In the genomic region with DNA sequence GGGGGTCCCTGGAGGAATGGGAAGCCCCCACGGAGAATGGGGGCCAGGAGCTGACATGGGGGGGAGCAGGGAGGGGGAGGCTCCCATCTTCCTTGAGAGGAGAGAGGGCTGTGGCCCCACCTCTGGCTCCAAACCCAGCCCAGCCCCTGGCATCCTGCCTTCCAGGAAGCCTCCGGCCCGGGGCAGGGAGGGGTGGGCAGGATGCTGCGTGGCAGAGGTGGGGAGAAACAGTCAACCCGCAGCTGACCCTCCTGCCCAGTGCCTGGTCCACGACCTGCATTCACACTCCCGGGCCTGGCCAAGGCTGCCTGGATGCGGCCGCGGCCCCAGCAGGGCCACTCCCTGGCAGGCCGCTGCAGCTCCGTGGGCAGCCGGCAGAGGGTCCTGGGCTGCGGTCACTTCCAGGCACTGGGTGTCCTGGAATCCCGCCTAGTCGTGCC, we compare ENCODE assay signal across 17 cellular contexts. TPM values are rescaled to one million over a fixed set of nuclear protein-coding genes. Genes with fewer than 3 reads are reported as not detected.
A peak's percentile ranks its signal among the peaks of the same experiment; 100 is the strongest.
DNase-seq lines count a peak whose midpoint lies in the region; ATAC-seq, FAIRE-seq and TF ChIP-seq lines count a peak whose summit lies in the region.
"Had no signal": no experiment of that assay in that cellular context is flagged by ENCODE, and none has a peak within 500 bp of the region (broad histone marks: within the 10 kb centered on the region; RNA-seq: fewer than 3 reads in every experiment).

No MANE protein-coding gene starts in this region.

- no peaks in the 10 kb centered on the region for H3K27me3 ChIP-seq in SK-N-SH (ENCODE audit: insufficient read depth)
- peaks cover 1 to 4% of the 10 kb centered on the region in 2 experiments for H3K27me3 ChIP-seq in endothelial cell of umbilical vein (ENCODE audit: control insufficient read depth in 2 of 2, insufficient read depth in 2 of 2, low read length in 2 of 2)
- peaks cover 48% of the 10 kb centered on the region for H3K27me3 ChIP-seq in mucosa of stomach (ENCODE audit: control insufficient read depth, insufficient read depth, low read length)
- H3K27me3 ChIP-seq in tibial nerve = peaks cover 0 to 69% of the 10 kb centered on the region in 2 donors
- no peaks in the 10 kb centered on the region for H3K27me3 ChIP-seq in SJCRH30

- intact Hi-C loops in endothelial cell of umbilical vein (cut with micrococcal nuclease) = loop anchor here (1.0 kb wide), 1 partner anchor 200 kb away; a partner anchor contains a TSS

- no peak for TF ChIP-seq CTCF in SK-N-SH (IDR thresholded peaks at IDR 0.05)
- peak; percentile 55 to 83 for TF ChIP-seq CTCF in endothelial cell of umbilical vein (IDR thresholded peaks at IDR 0.05; ENCODE audit: extremely low read depth in 1 of 2, insufficient read depth in 1 of 2, low read depth in 1 of 2, low read length in 2 of 2)
- TF ChIP-seq CTCF in tibial nerve (IDR thresholded peaks at IDR 0.05) = peak in 1 of 5 experiments; percentile 10

- TF ChIP-seq EP300 in SK-N-SH (IDR thresholded peaks at IDR 0.05; ENCODE audit: borderline replicate concordance in 1 of 2, low read depth in 1 of 2, low read length in 1 of 2) = no peak
- TF ChIP-seq EP300 in tibial nerve (IDR thresholded peaks at IDR 0.05) = peak in 1 of 2 donors; percentile 15

- CTCF ChIA-PET in SK-N-SH (lab: Yijun Ruan, JAX) (no interaction called here), endothelial cell of umbilical vein (lab: Charles Lee) (interaction anchor here (1.2 to 1.3 kb wide), 2 partner anchors 42 to 200 kb away, joined by 3 to 5 read pairs; a partner anchor contains a TSS)

- no peak for TF ChIP-seq RAD21 in SK-N-SH (IDR thresholded peaks at IDR 0.05; ENCODE audit: low read length)

- no peaks in the 10 kb centered on the region for H3K9me2 ChIP-seq in SK-N-SH

- peaks cover 5% of the 10 kb centered on the region for H3F3A ChIP-seq in SK-N-SH (replicated peaks; ENCODE audit: insufficient read depth)

- BruUV-seq in endothelial cell of umbilical vein (replicated peaks; lab: Mats Ljungman, UMichigan) = no TSS peak

- peaks cover 0 to 55% of the 10 kb centered on the region in 2 experiments; a peak in 1 of 4 replicates for H3K4me1 ChIP-seq in SK-N-SH (ENCODE audit: control insufficient read depth in 1 of 2, insufficient read depth in 2 of 2, low read depth in 1 of 2, low read length in 1 of 2)
- H3K4me1 ChIP-seq in endothelial cell of umbilical vein (ENCODE audit: control insufficient read depth, extremely low read depth, insufficient read depth, low read length) = peaks cover 9% of the 10 kb centered on the region
- peaks cover 39% of the 10 kb centered on the region for H3K4me1 ChIP-seq in mucosa of stomach (ENCODE audit: control insufficient read depth, insufficient read depth, low read length)
- H3K4me1 ChIP-seq in tibial nerve = peaks cover 0 to 44% (median 27%) of the 10 kb centered on the region in 4 donors
- peaks cover 5% of the 10 kb centered on the region for H3K4me1 ChIP-seq in SJCRH30

- no peak overlapping the region for H3K4me3 ChIP-seq in SK-N-SH (ENCODE audit: low read depth in 2 of 2, low read length in 1 of 2)
- H3K4me3 ChIP-seq in endothelial cell of umbilical vein (replicated peaks in 1 of 3; ENCODE audit: insufficient read depth in 1 of 3, low read depth in 1 of 3, low read length in 3 of 3) = no peak overlapping the region
- no peak overlapping the region for H3K4me3 ChIP-seq in mucosa of stomach (ENCODE audit: low read length)
- H3K4me3 ChIP-seq in tibial nerve = peak overlapping the region in 3 of 4 donors; percentile 19 to 54 (median 28)
- H3K4me3 ChIP-seq in SJCRH30 = no peak overlapping the region

- no peaks in the 10 kb centered on the region for H3K9me3 ChIP-seq in SK-N-SH
- no peaks in the 10 kb centered on the region for H3K9me3 ChIP-seq in endothelial cell of umbilical vein (replicated peaks; ENCODE audit: control insufficient read depth, insufficient read depth, low read length)
- H3K9me3 ChIP-seq in mucosa of stomach (ENCODE audit: control insufficient read depth, low read length) = no peaks in the 10 kb centered on the region
- no peaks in the 10 kb centered on the region for H3K9me3 ChIP-seq in tibial nerve
- H3K9me3 ChIP-seq in SJCRH30 (replicated peaks) = no peaks in the 10 kb centered on the region

- POLR2A ChIA-PET in SK-N-SH (lab: Yijun Ruan, JAX) = no interaction called here
- POLR2A ChIA-PET in endothelial cell of umbilical vein (lab: Charles Lee) = interaction anchor here (0.6 to 1.2 kb wide), 2 partner anchors 13 to 614 kb away, joined by 3 to 4 read pairs; no protein-coding TSS in a partner anchor

- no peak overlapping the region for H2AFZ ChIP-seq in SK-N-SH (ENCODE audit: low read depth)
- H2AFZ ChIP-seq in endothelial cell of umbilical vein (ENCODE audit: low read depth, low read length) = peak overlapping the region; percentile 69

- no peak overlapping the region for H3K4me2 ChIP-seq in SK-N-SH
- no peak overlapping the region for H3K4me2 ChIP-seq in endothelial cell of umbilical vein (ENCODE audit: insufficient read depth, low read length)

- H3K9ac ChIP-seq in SK-N-SH = no peak overlapping the region
- H3K9ac ChIP-seq in endothelial cell of umbilical vein (replicated peaks; ENCODE audit: extremely low read depth, insufficient read depth, low read length) = no peak overlapping the region
- peak overlapping the region; percentile 9 for H3K9ac ChIP-seq in mucosa of stomach (ENCODE audit: low read length)

- no peaks in the 10 kb centered on the region for H3K79me2 ChIP-seq in SK-N-SH (ENCODE audit: insufficient read depth)
- H3K79me2 ChIP-seq in endothelial cell of umbilical vein (ENCODE audit: control insufficient read depth, insufficient read depth, low read length) = no peaks in the 10 kb centered on the region

- no peaks in the 10 kb centered on the region for H3K36me3 ChIP-seq in SK-N-SH (replicated peaks in 1 of 2; ENCODE audit: control insufficient read depth in 1 of 2, insufficient read depth in 2 of 2, low read length in 1 of 2)
- no peaks in the 10 kb centered on the region for H3K36me3 ChIP-seq in endothelial cell of umbilical vein (ENCODE audit: control insufficient read depth in 2 of 2, extremely low read depth in 1 of 2, insufficient read depth in 2 of 2, low read length in 2 of 2)
- no peaks in the 10 kb centered on the region for H3K36me3 ChIP-seq in mucosa of stomach (ENCODE audit: control insufficient read depth, insufficient read depth, low read length)
- no peaks in the 10 kb centered on the region for H3K36me3 ChIP-seq in tibial nerve
- no peaks in the 10 kb centered on the region for H3K36me3 ChIP-seq in SJCRH30

- H4K20me1 ChIP-seq in SK-N-SH (ENCODE audit: insufficient read depth) (no peaks in the 10 kb centered on the region), endothelial cell of umbilical vein (replicated peaks; ENCODE audit: control insufficient read depth, extremely low read depth, insufficient read depth, low read length) (no peaks in the 10 kb centered on the region)

- peak; percentile 48 for FAIRE-seq in endothelial cell of umbilical vein (lab: Jason Lieb, UNC)
- FAIRE-seq: GM12892, keratinocyte had no signal

- 60% methylated on average over 6 of the region's 16 CpGs for WGBS in SK-N-SH (ENCODE audit: low lambda C conversion rate)
- WGBS in tibial nerve, 2 donors = 5 to 35% methylated on average over 9 to 16 of the region's 16 CpGs

- TF ChIP-seq POLR2A in endothelial cell of umbilical vein (IDR thresholded peaks at IDR 0.05; ENCODE audit: low read depth, low read length) (no peak), tibial nerve (IDR thresholded peaks at IDR 0.05) (no peak)

- dilution Hi-C loops in endothelial cell of umbilical vein (cut with MboI; ENCODE audit: extremely low pct_ligation_motif_present, low sequenced_read_pairs) = no loop called here

- DNase-seq in SK-N-SH (peak; percentile 44), endothelial cell of umbilical vein (ENCODE audit: low read depth, low spot score) (peak; percentile 35), tibial nerve (ENCODE audit: low spot score in 2 of 2) (peak in 1 of 2 donors; percentile 13), GOT3 (lab: John Stamatoyannopoulos, UW) (no peak), SJCRH30 (no peak)
- DNase-seq in stimulated activated CD4-positive, alpha-beta T cell treated with anti-CD3 and anti-CD28 coated beads, Interleukin-4, amount 100 ng/mL, for 24 hours = no peak
- DNase-seq: COR-L47; NCI-H1092; NCI-H524; nucleus accumbens; SHP77 treated with DMSO at 0.1 percent for 48 hours; stimulated activated naive CD8-positive, alpha-beta T cell treated with anti-CD3 and anti-CD28 coated beads, Interleukin-15, Interleukin-2, amounts not matched to agents 100 U/mL and 50 U/mL, for 24 hours had no signal

- H3K27ac ChIP-seq in SK-N-SH (ENCODE audit: low read depth in 2 of 2, low read length in 1 of 2) = peak overlapping the region in 1 of 2 experiments; percentile 22; a peak in 1 of 4 replicates
- no peak overlapping the region for H3K27ac ChIP-seq in endothelial cell of umbilical vein (ENCODE audit: insufficient read depth, low read depth, low read length)
- H3K27ac ChIP-seq in tibial nerve = peak overlapping the region in 1 of 4 donors; percentile 75
- no peak overlapping the region for H3K27ac ChIP-seq in SJCRH30

- no peak for ATAC-seq in SK-N-SH treated with all-trans-retinoic acid at 6 μM for 48 hours
- ATAC-seq: HCT116; stimulated activated naive CD8-positive, alpha-beta T cell treated with anti-CD3 and anti-CD28 coated beads, Interleukin-15, Interleukin-2, amounts not matched to agents 100 U/mL and 50 U/mL, for 24 hours had no signal

- no peaks in the 10 kb centered on the region for H3K9me1 ChIP-seq in endothelial cell of umbilical vein (replicated peaks; ENCODE audit: control insufficient read depth, extremely low read depth, insufficient read depth, low read length)

TF ChIP-seq in SK-N-SH, 30 proteins besides CTCF, POLR2A, EP300 and RAD21 (continues in another document):
- TF ChIP-seq TEAD4 (IDR thresholded peaks at IDR 0.05; ENCODE audit: borderline replicate concordance, insufficient read depth) = no peak

TF ChIP-seq in SK-N-SH treated with all-trans-retinoic acid at 6 μM for 48 hours, 23 proteins besides CTCF, POLR2A, EP300 and RAD21:
- no peak for TF ChIP-seq ZNF70 (CRISPR knock-in tag; IDR thresholded peaks at IDR 0.05)

RNA-seq across cellular contexts. Expression of a gene that starts 39.0 kb away (rescaled TPM):
- polyA plus RNA-seq in SK-N-SH (2012; rRNA removed) = 0.56 and 0.65 TPM in 2 replicates
- 0.86 and 1.2 TPM in 2 replicates for polyA plus RNA-seq in SK-N-SH (2012; cell fraction: cytosol; rRNA removed)
- 0.66 and 1.7 TPM in 2 replicates for polyA plus RNA-seq in SK-N-SH (2012; cell fraction: nucleus; rRNA removed)
- total RNA-seq in endothelial cell of umbilical vein = 1.3 and 1.8 TPM in 2 replicates
- 1.0 and 1.4 TPM in 2 replicates for polyA plus RNA-seq in endothelial cell of umbilical vein
- 0.19 and 0.39 TPM in 2 replicates for polyA plus RNA-seq in endothelial cell of umbilical vein (2011; cell fraction: cytosol; rRNA removed)
- 4.6 and 6.7 TPM in 2 replicates for polyA plus RNA-seq in endothelial cell of umbilical vein (2011; cell fraction: nucleus; rRNA removed)
- 0.74 and 3.7 TPM in 2 replicates for polyA plus RNA-seq in endothelial cell of umbilical vein (2012)
- 0.21 and 0.29 TPM in 2 replicates for polyA minus RNA-seq in endothelial cell of umbilical vein
- polyA minus RNA-seq in endothelial cell of umbilical vein (2011; cell fraction: cytosol; rRNA and poly(A)+ RNA removed) = 1.8 TPM
- 0.87 TPM in 1 of 2 replicates, not detected in the other for polyA minus RNA-seq in endothelial cell of umbilical vein (2011; cell fraction: nucleus; rRNA and poly(A)+ RNA removed)
- total RNA-seq in tibial nerve = 1 to 10 TPM in 3 of 4 donors, not detected in 1; 1.8 to 2.4 (median 2.4) TPM
- 0.28 and 0.59 TPM in 2 replicates for total RNA-seq in SJCRH30 (2014; rRNA removed; shearing (Covaris generic))

Comparison
In these comparisons a context has a peak if more than half of its experiments do, and no peak if none do; other contexts are left out.
1. DNase-seq: peak in SK-N-SH (single experiment) and endothelial cell of umbilical vein (single experiment); none in GOT3 (single experiment), SJCRH30 (0 of 2) and stimulated activated CD4-positive, alpha-beta T cell treated with anti-CD3 and anti-CD28 coated beads, Interleukin-4, amount 100 ng/mL, for 24 hours (single experiment).
2. H3K4me3 ChIP-seq: peak in tibial nerve (3 of 4); none in SK-N-SH (0 of 2), endothelial cell of umbilical vein (0 of 3), mucosa of stomach (single experiment) and SJCRH30 (single experiment).